ENCODE assay signal across 9 cellular contexts in genomic region chr2:86249176-86249842, GRCh38. TPM values are rescaled to one million over a fixed set of nuclear protein-coding genes. Genes with fewer than 3 reads are reported as not detected.
DNase-seq lines count a peak whose midpoint lies in the region; ATAC-seq, FAIRE-seq and TF ChIP-seq lines count a peak whose summit lies in the region.
"Had no signal": no experiment of that assay in that cellular context is flagged by ENCODE, and none has a peak within 500 bp of the region (broad histone marks: within the 10 kb centered on the region; RNA-seq: fewer than 3 reads in every experiment).

No MANE protein-coding gene starts in this region.

- H2AFZ ChIP-seq in MM.1S (ENCODE audit: low read length) (peak overlapping the region; percentile 31; the same call in 1 of the 2 replicates), GM12878 (ENCODE audit: control insufficient read depth, low read depth, low read length) (no peak overlapping the region; the same call in 1 of the 2 replicates)

- H3K27me3 ChIP-seq in MM.1S (replicated peaks; ENCODE audit: insufficient read depth, low read length) = no peaks in the 10 kb centered on the region
- no peaks in the 10 kb centered on the region for H3K27me3 ChIP-seq in GM12878 (replicated peaks in 1 of 2; ENCODE audit: control insufficient read depth in 2 of 2, insufficient read depth in 2 of 2, low read length in 1 of 2)

- no peak overlapping the region for H3K4me3 Mint-ChIP-seq in progenitor cell of endocrine pancreas (ENCODE audit: low read depth)
- no peak overlapping the region for H3K4me3 Mint-ChIP-seq in activated T-helper 1 cell treated with anti-CD3 and anti-CD28 coated beads, Interleukin-12 subunit alpha, Interleukin-12 subunit beta, Interleukin-2, Interleukin-4 antibody, amounts not matched to agents 30 ng/mL and 10 ng/mL and 1 ng/mL, durations not matched to agents 14 hours and 24 hours and 36 hours

- TF ChIP-seq CTCF in A549 (IDR thresholded peaks at IDR 0.05) (no peak), MM.1S (IDR thresholded peaks at IDR 0.05; ENCODE audit: low read length) (no peak), GM12878 (IDR thresholded peaks at IDR 0.05 in 2 of 3, conservative IDR thresholded peaks at IDR 0.05 in 1 of 3; ENCODE audit: control insufficient read depth in 2 of 3, extremely low read depth in 1 of 3, insufficient read depth in 1 of 3, low read depth in 3 of 3, low read length in 3 of 3) (no peak), progenitor cell of endocrine pancreas (IDR thresholded peaks at IDR 0.05; ENCODE audit: unreplicated experiment) (no peak)

- no peaks in the 10 kb centered on the region for H3K9me2 ChIP-seq in MM.1S (replicated peaks; ENCODE audit: insufficient read depth, low read length)

- H3K9ac ChIP-seq in MM.1S (ENCODE audit: low read length) (peak overlapping the region; percentile 84), GM12878 (ENCODE audit: control insufficient read depth, insufficient read depth, low read length) (no peak overlapping the region)

- H3K4me1 ChIP-seq in A549 = no peaks in the 10 kb centered on the region
- H3K4me1 ChIP-seq in MM.1S (ENCODE audit: low read length) = peaks cover 27% of the 10 kb centered on the region
- H3K4me1 ChIP-seq in GM12878 (ENCODE audit: control insufficient read depth, insufficient read depth, low read length) = peaks cover 20% of the 10 kb centered on the region

- H3K36me3 Mint-ChIP-seq in progenitor cell of endocrine pancreas (ENCODE audit: insufficient read depth) = peaks cover 1% of the 10 kb centered on the region
- H3K36me3 Mint-ChIP-seq in activated T-helper 1 cell treated with anti-CD3 and anti-CD28 coated beads, Interleukin-12 subunit alpha, Interleukin-12 subunit beta, Interleukin-2, Interleukin-4 antibody, amounts not matched to agents 30 ng/mL and 10 ng/mL and 1 ng/mL, durations not matched to agents 14 hours and 24 hours and 36 hours (ENCODE audit: low read depth) = no peaks in the 10 kb centered on the region

- no peaks in the 10 kb centered on the region for H3K27me3 Mint-ChIP-seq in progenitor cell of endocrine pancreas
- H3K27me3 Mint-ChIP-seq in activated T-helper 1 cell treated with anti-CD3 and anti-CD28 coated beads, Interleukin-12 subunit alpha, Interleukin-12 subunit beta, Interleukin-2, Interleukin-4 antibody, amounts not matched to agents 30 ng/mL and 10 ng/mL and 1 ng/mL, durations not matched to agents 14 hours and 24 hours and 36 hours (ENCODE audit: insufficient read depth) = peaks cover 9% of the 10 kb centered on the region

- H3K4me1 Mint-ChIP-seq in progenitor cell of endocrine pancreas (ENCODE audit: low read depth) = peaks cover 15% of the 10 kb centered on the region
- H3K4me1 Mint-ChIP-seq in activated T-helper 1 cell treated with anti-CD3 and anti-CD28 coated beads, Interleukin-12 subunit alpha, Interleukin-12 subunit beta, Interleukin-2, Interleukin-4 antibody, amounts not matched to agents 30 ng/mL and 10 ng/mL and 1 ng/mL, durations not matched to agents 14 hours and 24 hours and 36 hours (ENCODE audit: low read depth) = no peaks in the 10 kb centered on the region

- H3K4me2 ChIP-seq in A549 (no peak overlapping the region), MM.1S (ENCODE audit: low read depth, low read length) (peak overlapping the region; percentile 82), GM12878 (ENCODE audit: control insufficient read depth, insufficient read depth) (peak overlapping the region; percentile 26)

- H3K79me2 ChIP-seq in MM.1S (ENCODE audit: low read length) = no peaks in the 10 kb centered on the region
- no peaks in the 10 kb centered on the region for H3K79me2 ChIP-seq in GM12878 (ENCODE audit: control insufficient read depth, insufficient read depth, low read length)

- H4K20me1 ChIP-seq in MM.1S (ENCODE audit: insufficient read depth, low read length) = no peaks in the 10 kb centered on the region
- H4K20me1 ChIP-seq in GM12878 (ENCODE audit: control insufficient read depth, insufficient read depth) = no peaks in the 10 kb centered on the region

- SMC1A ChIA-PET in GM12878 (lab: Charles Lee; ENCODE audit: uncharacterized antibody, unreplicated experiment) = interaction anchor here (0.8 to 3.7 kb wide), 14 partner anchors 12 to 194 kb away, joined by 3 to 28 read pairs (median 4); no protein-coding TSS in a partner anchor

- H3K27ac Mint-ChIP-seq in progenitor cell of endocrine pancreas = peak overlapping the region; percentile 84
- no peak overlapping the region for H3K27ac Mint-ChIP-seq in activated T-helper 1 cell treated with anti-CD3 and anti-CD28 coated beads, Interleukin-12 subunit alpha, Interleukin-12 subunit beta, Interleukin-2, Interleukin-4 antibody, amounts not matched to agents 30 ng/mL and 10 ng/mL and 1 ng/mL, durations not matched to agents 14 hours and 24 hours and 36 hours

- POLR2A ChIA-PET in A549 (lab: Yijun Ruan, JAX) = interaction anchor here (0.6 kb wide), 1 partner anchor 44 kb away, joined by 3 read pairs; no protein-coding TSS in a partner anchor
- POLR2A ChIA-PET in GM12878 (lab: Charles Lee) = interaction anchor here (1.4 to 1.5 kb wide), 2 partner anchors 8 to 24 kb away, joined by 3 read pairs; no protein-coding TSS in a partner anchor

- no TSS peak for BruUV-seq in GM12878 (replicated peaks; lab: Mats Ljungman, UMichigan)

- 81% methylated on average over 6 of the region's 6 CpGs for WGBS in A549 (ENCODE audit: missing lambda C conversion rate)
- WGBS in GM12878 (ENCODE audit: insufficient coverage, insufficient replicate concordance, low lambda C conversion rate, missing lambda C conversion rate) = 81% methylated on average over 6 of the region's 6 CpGs

- in situ Hi-C loops in GM12878 (cut with MboI) = no loop called here

- H3F3A ChIP-seq in MM.1S (ENCODE audit: insufficient read depth, low read length) = peaks cover 27% of the 10 kb centered on the region

- no peaks in the 10 kb centered on the region for H3K9me3 Mint-ChIP-seq in progenitor cell of endocrine pancreas (ENCODE audit: low read depth)
- no peaks in the 10 kb centered on the region for H3K9me3 Mint-ChIP-seq in activated T-helper 1 cell treated with anti-CD3 and anti-CD28 coated beads, Interleukin-12 subunit alpha, Interleukin-12 subunit beta, Interleukin-2, Interleukin-4 antibody, amounts not matched to agents 30 ng/mL and 10 ng/mL and 1 ng/mL, durations not matched to agents 14 hours and 24 hours and 36 hours

- RAD21 ChIA-PET in GM12878 (lab: Charles Lee; ENCODE audit: unreplicated experiment) = interaction anchor here (0.6 to 3.0 kb wide), 9 partner anchors 11 to 197 kb away, joined by 3 to 17 read pairs (median 6); no protein-coding TSS in a partner anchor

- CTCF ChIA-PET in A549 (lab: Yijun Ruan, JAX) = interaction anchor here (1.1 kb wide), 1 partner anchor 8 kb away, joined by 6 read pairs; no protein-coding TSS in a partner anchor
- CTCF ChIA-PET in GM12878 (lab: Yijun Ruan, JAX) = interaction anchor here (0.8 to 4.1 kb wide), 15 partner anchors 8 to 123 kb away, joined by 3 to 41 read pairs (median 6); partner anchors contain the start of genes IMMT and MRPL35

- no peak overlapping the region for H3K4me3 ChIP-seq in A549
- peak overlapping the region; percentile 45; the same call in 1 of the 2 replicates for H3K4me3 ChIP-seq in MM.1S (ENCODE audit: low read length)
- H3K4me3 ChIP-seq in GM12878 = no peak overlapping the region
- H3K4me3 ChIP-seq: skin epidermis had no signal

- H3K36me3 ChIP-seq in MM.1S (replicated peaks; ENCODE audit: insufficient read depth, low read length) = no peaks in the 10 kb centered on the region
- no peaks in the 10 kb centered on the region for H3K36me3 ChIP-seq in GM12878 (ENCODE audit: control insufficient read depth in 2 of 2, insufficient read depth in 2 of 2, low read length in 1 of 2)

- intact Hi-C loops in GM12878 (cut with micrococcal nuclease; ENCODE audit: unreplicated experiment) = no loop called here
- intact Hi-C loops in activated T-helper 1 cell treated with anti-CD3 and anti-CD28 coated beads, Interleukin-12 subunit alpha, Interleukin-12 subunit beta, Interleukin-2, Interleukin-4 antibody, amounts not matched to agents 30 ng/mL and 10 ng/mL and 1 ng/mL, durations not matched to agents 14 hours and 24 hours and 36 hours (cut with micrococcal nuclease) = no loop called here

- FAIRE-seq in A549 (lab: Jason Lieb, UNC) = no peak
- FAIRE-seq in GM12878 (lab: Jason Lieb, UNC) = peak; percentile 49

- TF ChIP-seq EP300 in A549 (IDR thresholded peaks at IDR 0.05) (no peak), GM12878 (IDR thresholded peaks at IDR 0.05; ENCODE audit: borderline replicate concordance in 1 of 2, control insufficient read depth in 1 of 2, low read depth in 2 of 2, low read length in 2 of 2) (no peak)

- no peak for TF ChIP-seq POLR2A in A549 (IDR thresholded peaks at IDR 0.05; ENCODE audit: low read length)
- no peak for TF ChIP-seq POLR2A in GM12878 (IDR thresholded peaks at IDR 0.05; ENCODE audit: low read depth, low read length)

- ATAC-seq in A549 = peak; percentile 38 to 51; a peak in 2 of 6 replicates
- peak; percentile 37 for ATAC-seq in GM19035 (IDR thresholded peaks at IDR 0.05; ENCODE audit: unreplicated experiment)
- peak; percentile 84 for ATAC-seq in GM12878

- H3K9me3 ChIP-seq in A549 = no peaks in the 10 kb centered on the region
- no peaks in the 10 kb centered on the region for H3K9me3 ChIP-seq in MM.1S (replicated peaks; ENCODE audit: insufficient read depth, low read length)
- H3K9me3 ChIP-seq in GM12878 (replicated peaks; ENCODE audit: control insufficient read depth, insufficient read depth, low read length) = no peaks in the 10 kb centered on the region

- TF ChIP-seq RAD21 in A549 (conservative IDR thresholded peaks at IDR 0.05 in 1 of 2, IDR thresholded peaks at IDR 0.05 in 1 of 2) = no peak
- no peak for TF ChIP-seq RAD21 in GM12878 (IDR thresholded peaks at IDR 0.05; ENCODE audit: insufficient read depth, low read depth, low read length)

- H3K27ac ChIP-seq in A549 = no peak overlapping the region
- H3K27ac ChIP-seq in MM.1S (ENCODE audit: low read length) = peak overlapping the region; percentile 96
- H3K27ac ChIP-seq in GM12878 (ENCODE audit: control insufficient read depth, insufficient read depth) = peak overlapping the region; percentile 39; the same call in 1 of the 2 replicates

- DNase-seq in A549 (ENCODE audit: low read depth in 1 of 2, low spot score in 1 of 2) (peak in 1 of 2 experiments; percentile 55), MM.1S (peak; percentile 97), GM12878 (ENCODE audit: low read depth, low spot score) (no peak), progenitor cell of endocrine pancreas (ENCODE audit: low spot score, unreplicated experiment) (no peak), T-helper 2 cell (no peak), KG1 (lab: John Stamatoyannopoulos, UW) (no peak)
- DNase-seq in activated T-helper 1 cell treated with anti-CD3 and anti-CD28 coated beads, Interleukin-12 subunit alpha, Interleukin-12 subunit beta, Interleukin-2, Interleukin-4 antibody, amounts not matched to agents 30 ng/mL and 10 ng/mL and 1 ng/mL, durations not matched to agents 14 hours and 24 hours and 36 hours (ENCODE audit: low spot score) = no peak

RNA-seq across cellular contexts. Expression of gene MRPL35, which starts 50.1 kb away (rescaled TPM):
- polyA plus RNA-seq in A549 (2011; rRNA removed) = 115 and 122 TPM in 2 replicates
- polyA plus RNA-seq in A549 (2012; cell fraction: cytosol; rRNA removed) = 84.3 and 96.1 TPM in 2 replicates
- 28.5 and 29.2 TPM in 2 replicates for polyA plus RNA-seq in A549 (2012; cell fraction: nucleus; rRNA removed)
- polyA plus RNA-seq in A549 (2017; fragmentation: RNase III; extraction: RNeasy Plus Mini Kit Qiagen cat#74134 plus additional on column Dnase treatment) = 68.6 to 78.6 TPM (median 70.5 TPM) in 3 replicates
- polyA minus RNA-seq in A549 (2011; rRNA and poly(A)+ RNA removed) = 82.3 and 113 TPM in 2 replicates
- total RNA-seq in GM12878 (2013; cell fraction: nucleolus; rRNA removed) = 20.4 and 20.5 TPM in 2 replicates
- 58.1 and 72.0 TPM in 2 replicates for total RNA-seq in GM12878 (2014; rRNA removed)
- total RNA-seq in GM12878 (2014; rRNA removed; fragmentation: Illumina TruSeq; extraction: Trizol) = 109 and 115 TPM in 2 replicates
- total RNA-seq in GM12878 (2021) = 64.5 and 67.7 TPM in 2 replicates
- polyA plus RNA-seq in GM12878 (2011; ENCODE audit: low read depth) = 27.1 TPM
- 135 and 153 TPM in 2 replicates for polyA plus RNA-seq in GM12878 (2011; rRNA removed)
- 96.7 and 182 TPM in 2 replicates for polyA plus RNA-seq in GM12878 (2011; cell fraction: cytosol; rRNA removed)
- 68.0 and 72.7 TPM in 2 replicates for polyA plus RNA-seq in GM12878 (2011; cell fraction: nucleus; rRNA removed)
- 36.4 and 44.6 TPM in 2 replicates for polyA plus RNA-seq in GM12878 (2012)
- polyA plus RNA-seq in GM12878 (2014; fragmentation: Illumina TruSeq; extraction: Trizol) = 156 and 189 TPM in 2 replicates
- polyA plus RNA-seq in GM12878 (2014; fragmentation: Nextera tagmentation; extraction: Ambion mirVana) = 100 to 1,000 TPM; 156 to 162 TPM
- 82.6 and 109 TPM in 2 replicates for polyA plus RNA-seq in GM12878 (2014; rRNA removed)
- 100 to 1,000 TPM; 170 to 180 TPM for polyA plus RNA-seq in GM12878 (2016; fragmentation: Nextera tagmentation; extraction: Ambion mirVana)
- polyA minus RNA-seq in GM12878 (2011; rRNA and poly(A)+ RNA removed) = 46.5 and 55.7 TPM in 2 replicates
- 17.9 and 20.1 TPM in 2 replicates for polyA minus RNA-seq in GM12878 (2011; cell fraction: cytosol; rRNA and poly(A)+ RNA removed)
- 15.4 and 16.3 TPM in 2 replicates for polyA minus RNA-seq in GM12878 (2011; cell fraction: nucleus; rRNA and poly(A)+ RNA removed)
- 28.1 and 31.8 TPM in 2 replicates for total RNA-seq in progenitor cell of endocrine pancreas
- 63.1 and 63.8 TPM in 2 replicates for total RNA-seq in activated T-helper 1 cell treated with anti-CD3 and anti-CD28 coated beads, Interleukin-12 subunit alpha, Interleukin-12 subunit beta, Interleukin-2, Interleukin-4 antibody, amounts not matched to agents 30 ng/mL and 10 ng/mL and 1 ng/mL, durations not matched to agents 14 hours and 24 hours and 36 hours

RNA-seq across cellular contexts. Expression of gene IMMT, which starts 54.0 kb away (rescaled TPM):
- polyA plus RNA-seq in A549 (2011; rRNA removed) (126 and 157 TPM in 2 replicates), A549 (2017; fragmentation: RNase III; extraction: RNeasy Plus Mini Kit Qiagen cat#74134 plus additional on column Dnase treatment) (101 to 109 TPM (median 107 TPM) in 3 replicates), GM12878 (2011; rRNA removed) (89.6 and 105 TPM in 2 replicates), GM12878 (2014; fragmentation: Illumina TruSeq; extraction: Trizol) (120 and 136 TPM in 2 replicates), GM12878 (2014; fragmentation: Nextera tagmentation; extraction: Ambion mirVana) (100 to 1,000 TPM in 1 of 2 experiments, 10 to 100 TPM in 1; 88.9 to 115 TPM), GM12878 (2014; rRNA removed) (73.5 and 86.5 TPM in 2 replicates), GM12878 (2016; fragmentation: Nextera tagmentation; extraction: Ambion mirVana) (100 to 1,000 TPM; 137 to 149 TPM)
- polyA plus RNA-seq in A549 (2012; cell fraction: cytosol; rRNA removed) = 50.7 and 55.0 TPM in 2 replicates
- 42.2 and 69.0 TPM in 2 replicates for polyA plus RNA-seq in A549 (2012; cell fraction: nucleus; rRNA removed)
- polyA minus RNA-seq in A549 (2011; rRNA and poly(A)+ RNA removed) = 81.2 and 82.0 TPM in 2 replicates
- total RNA-seq in GM12878 (2013; cell fraction: nucleolus; rRNA removed) = 84.9 and 88.1 TPM in 2 replicates
- total RNA-seq in GM12878 (2014; rRNA removed) (78.4 and 79.9 TPM in 2 replicates), GM12878 (2014; rRNA removed; fragmentation: Illumina TruSeq; extraction: Trizol) (81.4 and 88.8 TPM in 2 replicates), GM12878 (2021) (104 and 108 TPM in 2 replicates), progenitor cell of endocrine pancreas (90.1 and 94.1 TPM in 2 replicates)
- 51.0 TPM for polyA plus RNA-seq in GM12878 (2011; ENCODE audit: low read depth)
- polyA plus RNA-seq in GM12878 (2011; cell fraction: cytosol; rRNA removed) = 71.9 and 76.2 TPM in 2 replicates
- 40.1 and 59.2 TPM in 2 replicates for polyA plus RNA-seq in GM12878 (2011; cell fraction: nucleus; rRNA removed)
- 60.9 and 70.4 TPM in 2 replicates for polyA plus RNA-seq in GM12878 (2012)
- polyA minus RNA-seq in GM12878 (2011; rRNA and poly(A)+ RNA removed) = 67.1 and 77.4 TPM in 2 replicates
- 35.5 and 39.3 TPM in 2 replicates for polyA minus RNA-seq in GM12878 (2011; cell fraction: cytosol; rRNA and poly(A)+ RNA removed)
- polyA minus RNA-seq in GM12878 (2011; cell fraction: nucleus; rRNA and poly(A)+ RNA removed) = 23.0 and 32.3 TPM in 2 replicates
- total RNA-seq in activated T-helper 1 cell treated with anti-CD3 and anti-CD28 coated beads, Interleukin-12 subunit alpha, Interleukin-12 subunit beta, Interleukin-2, Interleukin-4 antibody, amounts not matched to agents 30 ng/mL and 10 ng/mL and 1 ng/mL, durations not matched to agents 14 hours and 24 hours and 36 hours = 164 and 166 TPM in 2 replicates

Comparison
In these comparisons a context has a peak if more than half of its experiments do, and no peak if none do; other contexts are left out.
1. H3K27ac ChIP-seq: peak in MM.1S (single experiment) and GM12878 (single experiment); none in A549 (0 of 2).
2. Of the 24 proteins assayed by ChIP-seq in both GM12878 and A549: peak only in GM12878: JUNB; only in A549: none; in both: none; in neither: 23.
3. Peak in every context shown above with its lines, with median percentiles within 50 percentile points of each other: ATAC-seq.